Comparison of ENCODE assay signal across 13 cellular contexts in genomic region chr11:15213471-15214231, GRCh38.
"Had no signal": no experiment of that assay in that cellular context is flagged by ENCODE, and none has a peak within 500 bp of the region (broad histone marks: within the 10 kb centered on the region; RNA-seq: fewer than 3 reads in every experiment).

No MANE protein-coding gene starts in this region.

- H3K27me3 ChIP-seq: cardiac muscle cell had no signal

- DNase-seq: activated CD4-positive, alpha-beta T cell treated with anti-CD3 and anti-CD28 coated beads for 36 hours; activated CD8-positive, alpha-beta T cell treated with anti-CD3 and anti-CD28 coated beads for 36 hours; activated effector memory CD4-positive, alpha-beta T cell treated with Interleukin-2 at 50 U/mL for 16 hours; activated naive CD4-positive, alpha-beta T cell treated with anti-CD3 and anti-CD28 coated beads, Interleukin-2, amount 50 U/mL, for 16 hours; activated T-cell treated with anti-CD3 and anti-CD28 coated beads, Interleukin-2, amount 50 U/mL, for 4 hours; foreskin fibroblast; kidney glomerular epithelial cell; lower lobe of right lung; retina; stimulated activated CD4-positive, alpha-beta T cell treated with anti-CD3 and anti-CD28 coated beads, Interleukin-2, amount 100 ng/mL, for 48 hours; T-helper 2 cell had no signal

- ATAC-seq: activated CD4-positive, alpha-beta T cell treated with anti-CD3 and anti-CD28 coated beads for 36 hours; activated CD8-positive, alpha-beta T cell treated with anti-CD3 and anti-CD28 coated beads for 36 hours; activated T-cell treated with anti-CD3 and anti-CD28 coated beads, Interleukin-2, amount 50 U/mL, for 4 hours; lower lobe of right lung; stimulated activated memory B cell treated with anti-CD40 and anti-IgM and Interleukin-4, amounts not matched to agents 10 μg/mL and 1 μg/mL and 100 μg/mL, for 72 hours had no signal

- H3K27ac ChIP-seq: cardiac muscle cell, lower lobe of right lung had no signal

- H3K4me1 ChIP-seq: lower lobe of right lung had no signal
